ENCODE assay signal across 16 cellular contexts in the genomic region with DNA sequence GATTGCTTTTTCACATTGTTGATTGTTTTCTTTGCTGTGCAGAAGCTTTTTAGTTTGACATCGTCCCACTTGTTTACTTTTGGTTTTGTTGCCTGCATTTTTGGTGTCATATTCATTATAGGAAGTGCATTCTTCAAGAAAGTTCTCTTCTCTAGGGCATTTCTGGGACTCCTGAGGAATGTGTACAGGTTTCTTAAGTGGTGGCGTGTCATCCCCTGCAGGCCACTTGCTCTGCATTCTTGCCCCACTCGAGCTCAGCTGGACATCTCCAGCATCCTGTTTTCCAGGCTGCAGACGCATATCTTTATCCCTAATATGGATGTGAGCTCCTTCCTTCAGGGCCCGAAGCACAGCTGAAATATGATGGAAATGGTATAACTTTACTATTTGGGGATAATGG.
DNase-seq lines count a peak whose midpoint lies in the region; TF ChIP-seq lines count a peak whose summit lies in the region.
"Had no signal": no experiment of that assay in that cellular context is flagged by ENCODE, and none has a peak within 500 bp of the region (broad histone marks: within the 10 kb centered on the region; RNA-seq: fewer than 3 reads in every experiment).

No MANE protein-coding gene starts in this region.

- peaks cover 7% of the 10 kb centered on the region for H3K4me1 Mint-ChIP-seq in Calu3 (ENCODE audit: low read depth, unreplicated experiment)
- peaks cover 37% of the 10 kb centered on the region for H3K4me1 Mint-ChIP-seq in osteocyte (ENCODE audit: unreplicated experiment)
- H3K4me1 Mint-ChIP-seq: CD4-positive, alpha-beta memory T cell had no signal

- H3K4me3 Mint-ChIP-seq in Calu3 (ENCODE audit: low read depth, unreplicated experiment) = no peak overlapping the region
- H3K4me3 Mint-ChIP-seq in osteocyte (ENCODE audit: unreplicated experiment) = peak overlapping the region; percentile 24
- H3K4me3 Mint-ChIP-seq: CD4-positive, alpha-beta memory T cell; naive B cell had no signal

- intact Hi-C loops in Calu3 (cut with micrococcal nuclease; ENCODE audit: unreplicated experiment) = no loop called here

- H3K9me3 Mint-ChIP-seq in Calu3 (ENCODE audit: low read depth, unreplicated experiment) = no peaks in the 10 kb centered on the region
- no peaks in the 10 kb centered on the region for H3K9me3 Mint-ChIP-seq in osteocyte (ENCODE audit: unreplicated experiment)
- H3K9me3 Mint-ChIP-seq: CD4-positive, alpha-beta memory T cell had no signal

- H3K27ac Mint-ChIP-seq in Calu3 (ENCODE audit: unreplicated experiment) (no peak overlapping the region), osteocyte (ENCODE audit: unreplicated experiment) (peak overlapping the region; percentile 88)
- H3K27ac Mint-ChIP-seq: CD4-positive, alpha-beta memory T cell had no signal

- H3K36me3 Mint-ChIP-seq in Calu3 (ENCODE audit: insufficient read depth, unreplicated experiment) = no peaks in the 10 kb centered on the region
- peaks cover 3% of the 10 kb centered on the region for H3K36me3 Mint-ChIP-seq in osteocyte (ENCODE audit: unreplicated experiment)
- H3K36me3 Mint-ChIP-seq: CD4-positive, alpha-beta memory T cell; naive B cell had no signal

- in situ Hi-C loops in KBM-7 (cut with MboI; ENCODE audit: low pct_unique_long_range_greater_than_20kb, low sequenced_read_pairs) = no loop called here

- DNase-seq in Calu3 = peak; percentile 1
- DNase-seq in LoVo (ENCODE audit: low spot score) = peak; percentile 15
- DNase-seq in epidermal melanocyte (ENCODE audit: insufficient read length, low spot score) = peak; percentile 39
- no peak for DNase-seq in osteocyte (ENCODE audit: extremely low spot score, unreplicated experiment)
- no peak for DNase-seq in stimulated activated CD4-positive, alpha-beta T cell treated with anti-CD3 and anti-CD28 coated beads, Interleukin-4, amount 100 ng/mL, for 4 hours
- no peak for DNase-seq in stimulated activated CD4-positive, alpha-beta T cell treated with anti-CD3 and anti-CD28 coated beads, Interleukin-4, amount 100 ng/mL, for 1 hour
- no peak for DNase-seq in activated CD4-positive, alpha-beta T cell treated with anti-CD3 and anti-CD28 coated beads for 1 hour
- no peak for DNase-seq in KBM-7
- DNase-seq: activated naive CD4-positive, alpha-beta T cell treated with Interleukin-2 at 50 U/mL for 16 hours; CD4-positive, alpha-beta memory T cell; central memory CD4-positive, alpha-beta T cell; GF-D8; head of caudate nucleus; naive B cell; NCI-H446; psoas muscle had no signal

- TF ChIP-seq CTCF in Calu3 (IDR thresholded peaks at IDR 0.05; ENCODE audit: unreplicated experiment) (no peak), osteocyte (IDR thresholded peaks at IDR 0.05) (peak; percentile 42)

- BruUV-seq in Calu3 (replicated peaks; lab: Mats Ljungman, UMichigan) = no TSS peak

- H3K27me3 Mint-ChIP-seq in Calu3 (ENCODE audit: unreplicated experiment) = no peaks in the 10 kb centered on the region
- no peaks in the 10 kb centered on the region for H3K27me3 Mint-ChIP-seq in osteocyte (ENCODE audit: unreplicated experiment)
- H3K27me3 Mint-ChIP-seq: naive B cell had no signal

- CTCF ChIA-PET in Calu3 (lab: Charles Lee) = no interaction called here

Comparison
In these comparisons a context has a peak if more than half of its experiments do, and no peak if none do; other contexts are left out.
1. DNase-seq: peak in Calu3 (single experiment), LoVo (single experiment) and epidermal melanocyte (single experiment); none in osteocyte (single experiment), stimulated activated CD4-positive, alpha-beta T cell treated with anti-CD3 and anti-CD28 coated beads, Interleukin-4, amount 100 ng/mL, for 4 hours (0 of 2), stimulated activated CD4-positive, alpha-beta T cell treated with anti-CD3 and anti-CD28 coated beads, Interleukin-4, amount 100 ng/mL, for 1 hour (single experiment), activated CD4-positive, alpha-beta T cell treated with anti-CD3 and anti-CD28 coated beads for 1 hour (single experiment) and KBM-7 (single experiment).